ENCODE assay signal across 8 cellular contexts in genomic region chr4:52982246-52982950, GRCh38.
DNase-seq lines count a peak whose midpoint lies in the region; ATAC-seq and TF ChIP-seq lines count a peak whose summit lies in the region.

No MANE protein-coding gene starts in this region.

- H3K9me3 ChIP-seq in HCT116 (ENCODE audit: control insufficient read depth in 1 of 2, insufficient read depth in 1 of 2, low read depth in 1 of 2, low read length in 2 of 2), result no peaks in the 10 kb centered on the region

- no peak overlapping the region for H2AFZ ChIP-seq in HCT116 (ENCODE audit: low read depth, low read length, poor library complexity, severe bottlenecking)

- RAD21 ChIA-PET in HCT116 (lab: Charles Lee; ENCODE audit: low non-redundant PET in 1 of 2, low total read pairs in 2 of 2, uncharacterized antibody in 2 of 2, unreplicated experiment in 2 of 2), result interaction anchor here (1.1 to 1.8 kb wide), 2 partner anchors 437 kb away, joined by 3 to 9 read pairs; no protein-coding TSS in a partner anchor

- H4K20me1 ChIP-seq in HCT116 (ENCODE audit: insufficient read depth), result no peaks in the 10 kb centered on the region

- POLR2A ChIA-PET in HCT116 (lab: Charles Lee), result no interaction called here

- no peaks in the 10 kb centered on the region for H3K27me3 ChIP-seq in HCT116 (ENCODE audit: insufficient read depth, low read length)

- DNase-seq in AG08395 (ENCODE audit: low spot score) (peak; percentile 67), HCT116 (ENCODE audit: low read depth, low spot score) (peak; percentile 28), NCI-H526 (lab: John Stamatoyannopoulos, UW) (peak; percentile 46 to 65), coronary artery (ENCODE audit: low spot score) (no peak), medulla oblongata (ENCODE audit: extremely low spot score) (peak; percentile 75)
- DNase-seq in activated CD4-positive, alpha-beta T cell treated with anti-CD3 and anti-CD28 coated beads, Interleukin-2, amount 50 U/mL, for 48 hours, result no peak

- H3K4me2 ChIP-seq in HCT116 (ENCODE audit: low read length), result no peak overlapping the region

- H3K9ac ChIP-seq in HCT116 (ENCODE audit: low read length), result no peak overlapping the region

- no TSS peak for BruUV-seq in HCT116 (replicated peaks; lab: Mats Ljungman, UMichigan)

- no peak for TF ChIP-seq POLR2A in HCT116 (IDR thresholded peaks at IDR 0.05; ENCODE audit: borderline replicate concordance, extremely low read depth, insufficient read depth, insufficient read length)

- TF ChIP-seq RAD21 in HCT116 (IDR thresholded peaks at IDR 0.05; ENCODE audit: low read depth), result peak; percentile 84

- no peaks in the 10 kb centered on the region for H3K36me3 ChIP-seq in HCT116 (ENCODE audit: control insufficient read depth in 1 of 2, insufficient read depth in 2 of 2, low read length in 2 of 2)

- no peaks in the 10 kb centered on the region for H3K79me2 ChIP-seq in HCT116 (ENCODE audit: insufficient read depth, low read length)

- no peaks in the 10 kb centered on the region for H3K9me2 ChIP-seq in HCT116 (ENCODE audit: insufficient read depth)

- intact Hi-C loops in HCT116 (cut with micrococcal nuclease), result loop anchor here (1.0 to 10.0 kb wide), 5 partner anchors 318 to 1252 kb away; no protein-coding TSS in a partner anchor

- no peak overlapping the region for H3K4me3 ChIP-seq in HCT116 (replicated peaks in 1 of 2; ENCODE audit: low read depth in 1 of 2, low read length in 2 of 2)
- H3K4me3 ChIP-seq in coronary artery, result no peak overlapping the region

- no peak overlapping the region for H3K27ac ChIP-seq in HCT116 (ENCODE audit: low read depth, low read length)
- H3K27ac ChIP-seq in coronary artery, result no peak overlapping the region

- TF ChIP-seq CTCF in HCT116 (IDR thresholded peaks at IDR 0.05 in 2 of 3, conservative IDR thresholded peaks at IDR 0.05 in 1 of 3; ENCODE audit: borderline replicate concordance in 1 of 3, insufficient read depth in 1 of 3, low read depth in 2 of 3, low read length in 2 of 3), result peak; percentile 56 to 78 (median 63)
- peak; percentile 52 for TF ChIP-seq CTCF in coronary artery (IDR thresholded peaks at IDR 0.05)

- H3K4me1 ChIP-seq in HCT116 (ENCODE audit: control insufficient read depth in 1 of 2, insufficient read depth in 2 of 2, low read length in 2 of 2), result peaks cover 0 to 4% of the 10 kb centered on the region in 2 experiments; a peak in 1 of 4 replicates

- ATAC-seq in HCT116 (peak; percentile 64; the same call in 1 of the 2 replicates), HG02678 (IDR thresholded peaks at IDR 0.05; ENCODE audit: unreplicated experiment) (no peak), HG03196 (IDR thresholded peaks at IDR 0.05; ENCODE audit: unreplicated experiment) (no peak)

- CTCF ChIA-PET in HCT116 (lab: Charles Lee), result interaction anchor here (0.8 to 4.0 kb wide), 10 partner anchors 71 to 1252 kb away, joined by 3 to 37 read pairs (median 6); no protein-coding TSS in a partner anchor

TF ChIP-seq in HCT116, 20 proteins besides CTCF, POLR2A, EP300 and RAD21:
- TF ChIP-seq CBX3 (IDR thresholded peaks at IDR 0.05; ENCODE audit: low read depth) (no peak), SIN3A (IDR thresholded peaks at IDR 0.05; ENCODE audit: low read depth) (no peak), CEBPB (IDR thresholded peaks at IDR 0.05; ENCODE audit: low read depth) (0 out of 2 replicates have a peak, but pooled peaks have one; percentile 11), EGR1 (IDR thresholded peaks at IDR 0.05; ENCODE audit: low read depth) (no peak)

Comparison
In these comparisons a context has a peak if more than half of its experiments do, and no peak if none do; other contexts are left out.
1. DNase-seq: peak in AG08395 (single experiment), HCT116 (single experiment), NCI-H526 (2 of 2) and medulla oblongata (single experiment); none in coronary artery (single experiment) and activated CD4-positive, alpha-beta T cell treated with anti-CD3 and anti-CD28 coated beads, Interleukin-2, amount 50 U/mL, for 48 hours (0 of 2).